1 cellular context compared by ENCODE assay signal in genomic region chr12:49622501-49623141, GRCh38.
TF ChIP-seq lines count a peak whose summit lies in the region.

No MANE protein-coding gene starts in this region.

TF ChIP-seq in HepG2, 621 proteins besides CTCF, POLR2A, EP300 and RAD21 (continued from another document and continues in another):
- TF ChIP-seq RNF219 (CRISPR knock-in tag; IDR thresholded peaks at IDR 0.05), result 0 out of 2 replicates have a peak, but pooled peaks have one; percentile 84
- TF ChIP-seq CHD2 (IDR thresholded peaks at IDR 0.05; ENCODE audit: low read depth, low read length), result peak; percentile 90
- TF ChIP-seq HNRNPLL (IDR thresholded peaks at IDR 0.05; ENCODE audit: low read depth, low read length, poor library complexity, severe bottlenecking), result no peak
- no peak; a peak in 1 of 4 replicates for TF ChIP-seq KLF16 (CRISPR knock-in tag; IDR thresholded peaks at IDR 0.05)
- TF ChIP-seq, protein P1, sequence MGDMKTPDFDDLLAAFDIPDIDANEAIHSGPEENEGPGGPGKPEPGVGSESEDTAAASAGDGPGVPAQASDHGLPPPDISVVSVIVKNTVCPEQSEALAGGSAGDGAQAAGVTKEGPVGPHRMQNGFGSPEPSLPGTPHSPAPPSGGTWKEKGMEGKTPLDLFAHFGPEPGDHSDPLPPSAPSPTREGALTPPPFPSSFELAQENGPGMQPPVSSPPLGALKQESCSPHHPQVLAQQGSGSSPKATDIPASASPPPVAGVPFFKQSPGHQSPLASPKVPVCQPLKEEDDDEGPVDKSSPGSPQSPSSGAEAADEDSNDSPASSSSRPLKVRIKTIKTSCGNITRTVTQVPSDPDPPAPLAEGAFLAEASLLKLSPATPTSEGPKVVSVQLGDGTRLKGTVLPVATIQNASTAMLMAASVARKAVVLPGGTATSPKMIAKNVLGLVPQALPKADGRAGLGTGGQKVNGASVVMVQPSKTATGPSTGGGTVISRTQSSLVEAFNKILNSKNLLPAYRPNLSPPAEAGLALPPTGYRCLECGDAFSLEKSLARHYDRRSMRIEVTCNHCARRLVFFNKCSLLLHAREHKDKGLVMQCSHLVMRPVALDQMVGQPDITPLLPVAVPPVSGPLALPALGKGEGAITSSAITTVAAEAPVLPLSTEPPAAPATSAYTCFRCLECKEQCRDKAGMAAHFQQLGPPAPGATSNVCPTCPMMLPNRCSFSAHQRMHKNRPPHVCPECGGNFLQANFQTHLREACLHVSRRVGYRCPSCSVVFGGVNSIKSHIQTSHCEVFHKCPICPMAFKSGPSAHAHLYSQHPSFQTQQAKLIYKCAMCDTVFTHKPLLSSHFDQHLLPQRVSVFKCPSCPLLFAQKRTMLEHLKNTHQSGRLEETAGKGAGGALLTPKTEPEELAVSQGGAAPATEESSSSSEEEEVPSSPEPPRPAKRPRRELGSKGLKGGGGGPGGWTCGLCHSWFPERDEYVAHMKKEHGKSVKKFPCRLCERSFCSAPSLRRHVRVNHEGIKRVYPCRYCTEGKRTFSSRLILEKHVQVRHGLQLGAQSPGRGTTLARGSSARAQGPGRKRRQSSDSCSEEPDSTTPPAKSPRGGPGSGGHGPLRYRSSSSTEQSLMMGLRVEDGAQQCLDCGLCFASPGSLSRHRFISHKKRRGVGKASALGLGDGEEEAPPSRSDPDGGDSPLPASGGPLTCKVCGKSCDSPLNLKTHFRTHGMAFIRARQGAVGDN (CRISPR knock-in tag; IDR thresholded peaks at IDR 0.05), result peak; percentile 82
- TF ChIP-seq ZNF605 (CRISPR knock-in tag; IDR thresholded peaks at IDR 0.05), result peak; percentile 70; the same call in 1 of the 2 replicates
- TF ChIP-seq TIGD3 (CRISPR knock-in tag; IDR thresholded peaks at IDR 0.05; ENCODE audit: borderline replicate concordance), result no peak
- peak; percentile 71 for TF ChIP-seq BHLHE40 (IDR thresholded peaks at IDR 0.05; ENCODE audit: low read length)
- TF ChIP-seq ZFY (CRISPR knock-in tag; IDR thresholded peaks at IDR 0.05), result peak; percentile 72
- peak; percentile 40; the same call in 1 of the 2 replicates for TF ChIP-seq HDAC1 (CRISPR knock-in tag; IDR thresholded peaks at IDR 0.05)
- no peak for TF ChIP-seq ZNF20 (CRISPR knock-in tag; IDR thresholded peaks at IDR 0.05)
- peak; percentile 74 for TF ChIP-seq MAX (IDR thresholded peaks at IDR 0.05)
- TF ChIP-seq FOSL1 (CRISPR knock-in tag; IDR thresholded peaks at IDR 0.05; ENCODE audit: borderline replicate concordance), result no peak
- TF ChIP-seq, protein P2, sequence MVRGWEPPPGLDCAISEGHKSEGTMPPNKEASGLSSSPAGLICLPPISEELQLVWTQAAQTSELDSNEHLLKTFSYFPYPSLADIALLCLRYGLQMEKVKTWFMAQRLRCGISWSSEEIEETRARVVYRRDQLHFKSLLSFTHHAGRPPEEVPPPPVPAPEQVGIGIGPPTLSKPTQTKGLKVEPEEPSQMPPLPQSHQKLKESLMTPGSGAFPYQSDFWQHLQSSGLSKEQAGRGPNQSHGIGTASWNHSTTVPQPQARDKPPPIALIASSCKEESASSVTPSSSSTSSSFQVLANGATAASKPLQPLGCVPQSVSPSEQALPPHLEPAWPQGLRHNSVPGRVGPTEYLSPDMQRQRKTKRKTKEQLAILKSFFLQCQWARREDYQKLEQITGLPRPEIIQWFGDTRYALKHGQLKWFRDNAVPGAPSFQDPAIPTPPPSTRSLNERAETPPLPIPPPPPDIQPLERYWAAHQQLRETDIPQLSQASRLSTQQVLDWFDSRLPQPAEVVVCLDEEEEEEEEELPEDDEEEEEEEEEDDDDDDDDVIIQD (CRISPR knock-in tag; IDR thresholded peaks at IDR 0.05; ENCODE audit: low read depth), result no peak
- peak; percentile 87; the same call in 1 of the 2 replicates for TF ChIP-seq ZNF558 (CRISPR knock-in tag; IDR thresholded peaks at IDR 0.05; ENCODE audit: borderline replicate concordance)
- 0 out of 2 replicates have a peak, but pooled peaks have one; percentile 54 for TF ChIP-seq PLSCR1 (CRISPR knock-in tag; IDR thresholded peaks at IDR 0.05; ENCODE audit: borderline replicate concordance)
- TF ChIP-seq ZNF30 (CRISPR knock-in tag; IDR thresholded peaks at IDR 0.05), result no peak
- TF ChIP-seq ZNF703 (CRISPR knock-in tag; IDR thresholded peaks at IDR 0.05; ENCODE audit: borderline replicate concordance), result peak; percentile 61
- no peak for TF ChIP-seq ZNF10 (CRISPR knock-in tag; IDR thresholded peaks at IDR 0.05; ENCODE audit: borderline replicate concordance, low read depth)
- no peak for TF ChIP-seq SALL1 (CRISPR knock-in tag; IDR thresholded peaks at IDR 0.05)
- TF ChIP-seq SP4 (CRISPR knock-in tag; IDR thresholded peaks at IDR 0.05), result no peak
- TF ChIP-seq NCOA1 (CRISPR knock-in tag; IDR thresholded peaks at IDR 0.05), result peak; percentile 50; the same call in 1 of the 2 replicates
- TF ChIP-seq, protein P3, sequence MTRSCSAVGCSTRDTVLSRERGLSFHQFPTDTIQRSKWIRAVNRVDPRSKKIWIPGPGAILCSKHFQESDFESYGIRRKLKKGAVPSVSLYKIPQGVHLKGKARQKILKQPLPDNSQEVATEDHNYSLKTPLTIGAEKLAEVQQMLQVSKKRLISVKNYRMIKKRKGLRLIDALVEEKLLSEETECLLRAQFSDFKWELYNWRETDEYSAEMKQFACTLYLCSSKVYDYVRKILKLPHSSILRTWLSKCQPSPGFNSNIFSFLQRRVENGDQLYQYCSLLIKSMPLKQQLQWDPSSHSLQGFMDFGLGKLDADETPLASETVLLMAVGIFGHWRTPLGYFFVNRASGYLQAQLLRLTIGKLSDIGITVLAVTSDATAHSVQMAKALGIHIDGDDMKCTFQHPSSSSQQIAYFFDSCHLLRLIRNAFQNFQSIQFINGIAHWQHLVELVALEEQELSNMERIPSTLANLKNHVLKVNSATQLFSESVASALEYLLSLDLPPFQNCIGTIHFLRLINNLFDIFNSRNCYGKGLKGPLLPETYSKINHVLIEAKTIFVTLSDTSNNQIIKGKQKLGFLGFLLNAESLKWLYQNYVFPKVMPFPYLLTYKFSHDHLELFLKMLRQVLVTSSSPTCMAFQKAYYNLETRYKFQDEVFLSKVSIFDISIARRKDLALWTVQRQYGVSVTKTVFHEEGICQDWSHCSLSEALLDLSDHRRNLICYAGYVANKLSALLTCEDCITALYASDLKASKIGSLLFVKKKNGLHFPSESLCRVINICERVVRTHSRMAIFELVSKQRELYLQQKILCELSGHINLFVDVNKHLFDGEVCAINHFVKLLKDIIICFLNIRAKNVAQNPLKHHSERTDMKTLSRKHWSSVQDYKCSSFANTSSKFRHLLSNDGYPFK (CRISPR knock-in tag; IDR thresholded peaks at IDR 0.05; ENCODE audit: borderline replicate concordance), result 0 out of 2 replicates have a peak, but pooled peaks have one; percentile 48
- peak; percentile 77; the same call in 1 of the 2 replicates for TF ChIP-seq ZNF362 (CRISPR knock-in tag; IDR thresholded peaks at IDR 0.05; ENCODE audit: borderline replicate concordance)
- TF ChIP-seq HES4 (CRISPR knock-in tag; IDR thresholded peaks at IDR 0.05; ENCODE audit: borderline replicate concordance), result peak; percentile 81; the same call in 1 of the 2 replicates
- TF ChIP-seq ZNF777 (CRISPR knock-in tag; IDR thresholded peaks at IDR 0.05), result peak; percentile 30; the same call in 1 of the 2 replicates
- TF ChIP-seq CENPBD1 (CRISPR knock-in tag; IDR thresholded peaks at IDR 0.05; ENCODE audit: borderline replicate concordance, low read depth), result no peak
- TF ChIP-seq, protein P4, sequence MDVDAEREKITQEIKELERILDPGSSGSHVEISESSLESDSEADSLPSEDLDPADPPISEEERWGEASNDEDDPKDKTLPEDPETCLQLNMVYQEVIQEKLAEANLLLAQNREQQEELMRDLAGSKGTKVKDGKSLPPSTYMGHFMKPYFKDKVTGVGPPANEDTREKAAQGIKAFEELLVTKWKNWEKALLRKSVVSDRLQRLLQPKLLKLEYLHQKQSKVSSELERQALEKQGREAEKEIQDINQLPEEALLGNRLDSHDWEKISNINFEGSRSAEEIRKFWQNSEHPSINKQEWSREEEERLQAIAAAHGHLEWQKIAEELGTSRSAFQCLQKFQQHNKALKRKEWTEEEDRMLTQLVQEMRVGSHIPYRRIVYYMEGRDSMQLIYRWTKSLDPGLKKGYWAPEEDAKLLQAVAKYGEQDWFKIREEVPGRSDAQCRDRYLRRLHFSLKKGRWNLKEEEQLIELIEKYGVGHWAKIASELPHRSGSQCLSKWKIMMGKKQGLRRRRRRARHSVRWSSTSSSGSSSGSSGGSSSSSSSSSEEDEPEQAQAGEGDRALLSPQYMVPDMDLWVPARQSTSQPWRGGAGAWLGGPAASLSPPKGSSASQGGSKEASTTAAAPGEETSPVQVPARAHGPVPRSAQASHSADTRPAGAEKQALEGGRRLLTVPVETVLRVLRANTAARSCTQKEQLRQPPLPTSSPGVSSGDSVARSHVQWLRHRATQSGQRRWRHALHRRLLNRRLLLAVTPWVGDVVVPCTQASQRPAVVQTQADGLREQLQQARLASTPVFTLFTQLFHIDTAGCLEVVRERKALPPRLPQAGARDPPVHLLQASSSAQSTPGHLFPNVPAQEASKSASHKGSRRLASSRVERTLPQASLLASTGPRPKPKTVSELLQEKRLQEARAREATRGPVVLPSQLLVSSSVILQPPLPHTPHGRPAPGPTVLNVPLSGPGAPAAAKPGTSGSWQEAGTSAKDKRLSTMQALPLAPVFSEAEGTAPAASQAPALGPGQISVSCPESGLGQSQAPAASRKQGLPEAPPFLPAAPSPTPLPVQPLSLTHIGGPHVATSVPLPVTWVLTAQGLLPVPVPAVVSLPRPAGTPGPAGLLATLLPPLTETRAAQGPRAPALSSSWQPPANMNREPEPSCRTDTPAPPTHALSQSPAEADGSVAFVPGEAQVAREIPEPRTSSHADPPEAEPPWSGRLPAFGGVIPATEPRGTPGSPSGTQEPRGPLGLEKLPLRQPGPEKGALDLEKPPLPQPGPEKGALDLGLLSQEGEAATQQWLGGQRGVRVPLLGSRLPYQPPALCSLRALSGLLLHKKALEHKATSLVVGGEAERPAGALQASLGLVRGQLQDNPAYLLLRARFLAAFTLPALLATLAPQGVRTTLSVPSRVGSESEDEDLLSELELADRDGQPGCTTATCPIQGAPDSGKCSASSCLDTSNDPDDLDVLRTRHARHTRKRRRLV (CRISPR knock-in tag; IDR thresholded peaks at IDR 0.05), result no peak
- TF ChIP-seq, protein P5, sequence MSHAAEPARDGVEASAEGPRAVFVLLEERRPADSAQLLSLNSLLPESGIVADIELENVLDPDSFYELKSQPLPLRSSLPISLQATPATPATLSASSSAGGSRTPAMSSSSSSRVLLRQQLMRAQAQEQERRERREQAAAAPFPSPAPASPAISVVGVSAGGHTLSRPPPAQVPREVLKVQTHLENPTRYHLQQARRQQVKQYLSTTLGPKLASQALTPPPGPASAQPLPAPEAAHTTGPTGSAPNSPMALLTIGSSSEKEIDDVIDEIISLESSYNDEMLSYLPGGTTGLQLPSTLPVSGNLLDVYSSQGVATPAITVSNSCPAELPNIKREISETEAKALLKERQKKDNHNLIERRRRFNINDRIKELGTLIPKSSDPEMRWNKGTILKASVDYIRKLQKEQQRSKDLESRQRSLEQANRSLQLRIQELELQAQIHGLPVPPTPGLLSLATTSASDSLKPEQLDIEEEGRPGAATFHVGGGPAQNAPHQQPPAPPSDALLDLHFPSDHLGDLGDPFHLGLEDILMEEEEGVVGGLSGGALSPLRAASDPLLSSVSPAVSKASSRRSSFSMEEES (CRISPR knock-in tag; IDR thresholded peaks at IDR 0.05), result peak; percentile 11; the same call in 1 of the 2 replicates
- peak; percentile 48 for TF ChIP-seq SAP130 (CRISPR knock-in tag; IDR thresholded peaks at IDR 0.05; ENCODE audit: low read depth)
- TF ChIP-seq ZNF205 (CRISPR knock-in tag; IDR thresholded peaks at IDR 0.05), result no peak
- TF ChIP-seq ZNF572 (CRISPR knock-in tag; IDR thresholded peaks at IDR 0.05), result 0 out of 2 replicates have a peak, but pooled peaks have one; percentile 48
- peak; percentile 33; the same call in 1 of the 2 replicates for TF ChIP-seq KMT2B (CRISPR knock-in tag; IDR thresholded peaks at IDR 0.05)
- TF ChIP-seq ZNF296 (CRISPR knock-in tag; conservative IDR thresholded peaks at IDR 0.05), result 0 out of 2 replicates have a peak, but pooled peaks have one; percentile 33
- peak; percentile 87 for TF ChIP-seq ZNF501 (CRISPR knock-in tag; IDR thresholded peaks at IDR 0.05)
